1 cellular context compared by ENCODE assay signal in the genomic region with DNA sequence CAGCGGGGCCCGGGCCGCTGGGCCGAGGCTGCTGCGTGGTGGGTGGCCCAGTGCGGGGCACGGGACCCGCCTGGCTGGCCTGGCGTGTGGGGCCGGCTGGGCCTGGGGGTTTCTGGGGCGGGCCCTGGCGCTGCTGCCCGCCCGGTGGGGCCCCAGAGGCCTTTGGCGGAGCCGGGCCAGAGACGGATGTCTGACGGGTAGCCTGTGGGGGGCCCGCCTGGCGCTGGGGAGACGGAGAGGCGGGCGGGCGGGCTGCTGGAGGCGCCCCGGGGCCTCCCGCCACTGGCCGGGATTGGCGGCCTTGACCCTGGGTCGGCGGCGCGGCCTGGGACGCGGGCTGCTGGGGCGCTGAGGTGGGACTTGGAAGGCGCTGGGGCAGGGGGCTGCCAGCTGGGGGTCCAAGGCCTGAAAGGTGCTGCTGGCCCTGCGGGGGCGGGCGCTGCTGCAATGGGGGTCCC.
TF ChIP-seq lines count a peak whose summit lies in the region.

No MANE protein-coding gene starts in this region.

TF ChIP-seq in GM12878, 131 proteins besides CTCF, POLR2A, EP300 and RAD21:
- TF ChIP-seq ZNF274 (IDR thresholded peaks at IDR 0.05; ENCODE audit: insufficient read depth, insufficient read length) (no peak), NR2C2 (IDR thresholded peaks at IDR 0.05; ENCODE audit: borderline replicate concordance, control insufficient read depth, insufficient read length, low read depth) (no peak), CHD2 (IDR thresholded peaks at IDR 0.05; ENCODE audit: borderline replicate concordance, low read depth, low read length) (no peak), SUZ12 (IDR thresholded peaks at IDR 0.05; ENCODE audit: unreplicated experiment) (no peak), PAX8 (IDR thresholded peaks at IDR 0.05) (no peak)
